16 cellular contexts compared by ENCODE assay signal in the genomic region with DNA sequence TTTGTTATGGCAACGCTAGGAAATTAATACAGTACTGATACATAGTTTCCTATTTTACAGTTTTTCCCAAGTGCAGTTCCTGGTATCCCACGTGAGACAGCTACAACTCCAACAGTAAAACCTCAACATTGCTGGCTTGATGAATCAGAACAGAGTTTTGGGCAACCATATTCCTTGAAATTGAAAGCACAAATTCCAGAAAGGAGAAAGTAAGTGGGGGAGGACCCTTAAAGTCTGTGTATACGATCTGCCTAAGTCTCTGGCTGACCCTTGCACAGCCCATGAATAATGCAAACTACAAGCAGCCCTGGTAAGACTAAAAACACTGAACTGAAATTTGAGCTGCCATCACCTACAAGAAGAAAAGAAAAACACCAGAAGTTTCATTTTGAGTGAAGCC.
A peak's percentile ranks its signal among the peaks of the same experiment; 100 is the strongest.
DNase-seq lines count a peak whose midpoint lies in the region; ATAC-seq and TF ChIP-seq lines count a peak whose summit lies in the region.
"Had no signal": no experiment of that assay in that cellular context is flagged by ENCODE, and none has a peak within 500 bp of the region (broad histone marks: within the 10 kb centered on the region; RNA-seq: fewer than 3 reads in every experiment).

No MANE protein-coding gene starts in this region.

- H3K4me1 Mint-ChIP-seq in neural progenitor cell = peaks cover 16% of the 10 kb centered on the region
- H3K4me1 Mint-ChIP-seq in Caco-2 (ENCODE audit: low read depth, unreplicated experiment) = no peaks in the 10 kb centered on the region
- H3K4me1 Mint-ChIP-seq: stimulated activated naive CD8-positive, alpha-beta T cell treated with anti-CD3 and anti-CD28 coated beads, Interleukin-15, amount 100 ng/mL, for 72 hours had no signal

- DNase-seq in GM12865 (ENCODE audit: low read depth) = peak; percentile 0
- no peak for DNase-seq in PC-9
- DNase-seq in fibroblast of lung (ENCODE audit: low read depth in 2 of 2) = peak; percentile 72
- DNase-seq in neural progenitor cell (ENCODE audit: low spot score) = no peak
- no peak for DNase-seq in Caco-2
- DNase-seq in stimulated activated naive CD4-positive, alpha-beta T cell treated with Interleukin-2 at 50 U/mL for 16 hours (lab: John Stamatoyannopoulos, UW) = no peak
- DNase-seq: activated CD4-positive, alpha-beta memory T cell treated with anti-CD3 and anti-CD28 coated beads for 36 hours; activated T-cell treated with anti-CD3 and anti-CD28 coated beads, Interleukin-2, amount 50 U/mL, for 72 hours; GDM1; KBM-7; NCI-H1105 treated with DMSO at 0.1 percent for 48 hours; NCI-H226; pancreas; stimulated activated naive CD8-positive, alpha-beta T cell treated with anti-CD3 and anti-CD28 coated beads, Interleukin-15, amount 100 ng/mL, for 72 hours had no signal

- H3F3A ChIP-seq in PC-9 (ENCODE audit: insufficient read depth, low read depth) (no peaks in the 10 kb centered on the region), neural progenitor cell (ENCODE audit: low read depth) (no peaks in the 10 kb centered on the region)

- no peak overlapping the region for H3K9ac ChIP-seq in fibroblast of lung (ENCODE audit: insufficient read depth, low read length)
- no peak overlapping the region for H3K9ac ChIP-seq in neural progenitor cell

- H2AFZ ChIP-seq in PC-9 = no peak overlapping the region; the same call in 1 of the 2 replicates
- no peak overlapping the region for H2AFZ ChIP-seq in fibroblast of lung (ENCODE audit: low read length)
- H2AFZ ChIP-seq in neural progenitor cell (replicated peaks) = peak overlapping the region; percentile 94

- POLR2A ChIA-PET in PC-9 (lab: Charles Lee; ENCODE audit: unreplicated experiment) (no interaction called here), Caco-2 (lab: Charles Lee) (no interaction called here)

- H3K9me3 Mint-ChIP-seq in neural progenitor cell = peaks cover 5% of the 10 kb centered on the region
- H3K9me3 Mint-ChIP-seq in Caco-2 (ENCODE audit: unreplicated experiment) = peaks cover 10% of the 10 kb centered on the region

- H3K4me3 ChIP-seq in GM12865 (ENCODE audit: low read depth, low read length) (no peak overlapping the region), PC-9 (no peak overlapping the region), fibroblast of lung (replicated peaks in 1 of 4; ENCODE audit: control extremely low read depth in 1 of 4, insufficient read depth in 1 of 4, low read depth in 3 of 4, low read length in 4 of 4) (no peak overlapping the region), neural progenitor cell (no peak overlapping the region), Caco-2 (ENCODE audit: low read depth, low read length) (no peak overlapping the region)
- H3K4me3 ChIP-seq: pancreas had no signal

- TF ChIP-seq CTCF in GM12865 (IDR thresholded peaks at IDR 0.05; ENCODE audit: insufficient read depth, low read depth, low read length, missing control alignments) (no peak), PC-9 (conservative IDR thresholded peaks at IDR 0.05) (no peak), fibroblast of lung (conservative IDR thresholded peaks at IDR 0.05 in 1 of 2, IDR thresholded peaks at IDR 0.05 in 1 of 2; ENCODE audit: low read depth in 1 of 2, low read length in 2 of 2) (no peak), neural progenitor cell (IDR thresholded peaks at IDR 0.05) (no peak), Caco-2 (IDR thresholded peaks at IDR 0.05; ENCODE audit: insufficient read depth in 1 of 2, low read depth in 1 of 2, low read length in 1 of 2, severe bottlenecking in 1 of 2, unreplicated experiment in 1 of 2) (no peak)

- H3K9me3 ChIP-seq in PC-9 (ENCODE audit: insufficient read depth, low read depth) (no peaks in the 10 kb centered on the region), fibroblast of lung (ENCODE audit: control insufficient read depth, insufficient read depth, low read depth, low read length) (no peaks in the 10 kb centered on the region), neural progenitor cell (ENCODE audit: low read depth) (no peaks in the 10 kb centered on the region), Caco-2 (no peaks in the 10 kb centered on the region)
- H3K9me3 ChIP-seq: pancreas had no signal

- H3K4me2 ChIP-seq in PC-9 (peak overlapping the region; percentile 17; the same call in 1 of the 2 replicates), fibroblast of lung (ENCODE audit: extremely low read depth, insufficient read depth, low read length) (no peak overlapping the region), neural progenitor cell (no peak overlapping the region)

- H4K20me1 ChIP-seq in PC-9 (ENCODE audit: insufficient read depth) (no peaks in the 10 kb centered on the region), fibroblast of lung (ENCODE audit: control insufficient read depth, extremely low read depth, insufficient read depth, low read length) (no peaks in the 10 kb centered on the region), neural progenitor cell (ENCODE audit: low read depth) (no peaks in the 10 kb centered on the region)

- CTCF ChIA-PET in PC-9 (lab: Charles Lee) = no interaction called here
- CTCF ChIA-PET in Caco-2 (lab: Charles Lee) = no interaction called here

- H3K4me3 Mint-ChIP-seq in neural progenitor cell = no peak overlapping the region
- no peak overlapping the region for H3K4me3 Mint-ChIP-seq in Caco-2 (ENCODE audit: unreplicated experiment)
- H3K4me3 Mint-ChIP-seq: activated CD4-positive, alpha-beta memory T cell treated with anti-CD3 and anti-CD28 coated beads for 36 hours; activated T-cell treated with anti-CD3 and anti-CD28 coated beads, Interleukin-2, amount 50 U/mL, for 72 hours; stimulated activated naive CD8-positive, alpha-beta T cell treated with anti-CD3 and anti-CD28 coated beads, Interleukin-15, amount 100 ng/mL, for 72 hours had no signal

- intact Hi-C loops in PC-9 (cut with micrococcal nuclease; ENCODE audit: unreplicated experiment) (no loop called here), Caco-2 (cut with micrococcal nuclease; ENCODE audit: unreplicated experiment) (no loop called here)

- no peaks in the 10 kb centered on the region for H3K9me2 ChIP-seq in PC-9 (ENCODE audit: insufficient read depth)

- H3K79me2 ChIP-seq in PC-9 (ENCODE audit: low read depth) (no peaks in the 10 kb centered on the region), fibroblast of lung (ENCODE audit: control insufficient read depth, insufficient read depth, low read length) (no peaks in the 10 kb centered on the region), neural progenitor cell (ENCODE audit: low read depth) (no peaks in the 10 kb centered on the region)

- BruUV-seq in PC-9 (replicated peaks; lab: Mats Ljungman, UMichigan) = no TSS peak
- no TSS peak for BruUV-seq in Caco-2 (replicated peaks; lab: Mats Ljungman, UMichigan)

- no peaks in the 10 kb centered on the region for H3K27me3 ChIP-seq in PC-9 (ENCODE audit: insufficient read depth, low read depth)
- H3K27me3 ChIP-seq in fibroblast of lung (ENCODE audit: control insufficient read depth, insufficient read depth, low read length) = no peaks in the 10 kb centered on the region
- H3K27me3 ChIP-seq in neural progenitor cell = no peaks in the 10 kb centered on the region
- no peaks in the 10 kb centered on the region for H3K27me3 ChIP-seq in Caco-2 (replicated peaks; ENCODE audit: control insufficient read depth, insufficient read depth, low read length)
- H3K27me3 ChIP-seq: pancreas had no signal

- no peak for ATAC-seq in GM21447 (IDR thresholded peaks at IDR 0.05; ENCODE audit: unreplicated experiment)
- no peak for ATAC-seq in GM18519 (IDR thresholded peaks at IDR 0.05; ENCODE audit: low FRiP score, unreplicated experiment)
- ATAC-seq: activated T-cell treated with anti-CD3 and anti-CD28 coated beads, Interleukin-2, amount 50 U/mL, for 72 hours; pancreas; stimulated activated naive CD8-positive, alpha-beta T cell treated with anti-CD3 and anti-CD28 coated beads, Interleukin-15, amount 100 ng/mL, for 72 hours had no signal

- H3K4me1 ChIP-seq in PC-9 (replicated peaks; ENCODE audit: insufficient read depth) (no peaks in the 10 kb centered on the region), fibroblast of lung (ENCODE audit: control insufficient read depth, extremely low read depth, insufficient read depth, low read length) (no peaks in the 10 kb centered on the region), neural progenitor cell (peaks cover 10% of the 10 kb centered on the region), Caco-2 (no peaks in the 10 kb centered on the region)
- H3K4me1 ChIP-seq: pancreas had no signal

- H3K27me3 Mint-ChIP-seq in neural progenitor cell (ENCODE audit: insufficient read depth, low read depth) = peaks cover 5% of the 10 kb centered on the region
- no peaks in the 10 kb centered on the region for H3K27me3 Mint-ChIP-seq in Caco-2 (ENCODE audit: insufficient read depth, unreplicated experiment)
- H3K27me3 Mint-ChIP-seq: activated CD4-positive, alpha-beta memory T cell treated with anti-CD3 and anti-CD28 coated beads for 36 hours; stimulated activated naive CD8-positive, alpha-beta T cell treated with anti-CD3 and anti-CD28 coated beads, Interleukin-15, amount 100 ng/mL, for 72 hours had no signal

- H3K27ac Mint-ChIP-seq in neural progenitor cell (peak overlapping the region; percentile 40), Caco-2 (ENCODE audit: unreplicated experiment) (no peak overlapping the region)
- H3K27ac Mint-ChIP-seq: activated CD4-positive, alpha-beta memory T cell treated with anti-CD3 and anti-CD28 coated beads for 36 hours; activated T-cell treated with anti-CD3 and anti-CD28 coated beads, Interleukin-2, amount 50 U/mL, for 72 hours; stimulated activated naive CD8-positive, alpha-beta T cell treated with anti-CD3 and anti-CD28 coated beads, Interleukin-15, amount 100 ng/mL, for 72 hours had no signal

- peaks cover 1% of the 10 kb centered on the region for H3K36me3 Mint-ChIP-seq in neural progenitor cell
- H3K36me3 Mint-ChIP-seq in Caco-2 (ENCODE audit: insufficient read depth, unreplicated experiment) = no peaks in the 10 kb centered on the region
- H3K36me3 Mint-ChIP-seq: activated CD4-positive, alpha-beta memory T cell treated with anti-CD3 and anti-CD28 coated beads for 36 hours had no signal

- no peaks in the 10 kb centered on the region for H3K36me3 ChIP-seq in PC-9 (ENCODE audit: low read depth)
- H3K36me3 ChIP-seq in fibroblast of lung (ENCODE audit: control insufficient read depth, insufficient read depth, low read length) = no peaks in the 10 kb centered on the region
- H3K36me3 ChIP-seq in neural progenitor cell = no peaks in the 10 kb centered on the region
- H3K36me3 ChIP-seq in Caco-2 (ENCODE audit: control insufficient read depth, insufficient read depth, low read length) = no peaks in the 10 kb centered on the region
- H3K36me3 ChIP-seq: pancreas had no signal

- no peak overlapping the region for H3K27ac ChIP-seq in PC-9
- H3K27ac ChIP-seq in fibroblast of lung (ENCODE audit: insufficient read depth, low read length) = no peak overlapping the region
- H3K27ac ChIP-seq in neural progenitor cell = no peak overlapping the region
- H3K27ac ChIP-seq: pancreas had no signal

Comparison
In these comparisons a context has a peak if more than half of its experiments do, and no peak if none do; other contexts are left out.
1. DNase-seq: peak in GM12865 (single experiment) and fibroblast of lung (2 of 2); none in PC-9 (0 of 2), neural progenitor cell (single experiment), Caco-2 (0 of 2) and stimulated activated naive CD4-positive, alpha-beta T cell treated with Interleukin-2 at 50 U/mL for 16 hours (single experiment).